Comparison of ENCODE assay signal across 9 cellular contexts in genomic region chr11:95067042-95067827, GRCh38. TPM values are rescaled to one million over a fixed set of nuclear protein-coding genes. Genes with fewer than 3 reads are reported as not detected.
DNase-seq lines count a peak whose midpoint lies in the region; ATAC-seq and TF ChIP-seq lines count a peak whose summit lies in the region.
"Had no signal": no experiment of that assay in that cellular context is flagged by ENCODE, and none has a peak within 500 bp of the region (broad histone marks: within the 10 kb centered on the region; RNA-seq: fewer than 3 reads in every experiment).

No MANE protein-coding gene starts in this region.

- TF ChIP-seq CTCF in CD14-positive monocyte (IDR thresholded peaks at IDR 0.05), result peak; percentile 57
- peak; percentile 38 for TF ChIP-seq CTCF in mesothelial cell of epicardium (IDR thresholded peaks at IDR 0.05; ENCODE audit: unreplicated experiment)

- H3K4me1 Mint-ChIP-seq in CD14-positive monocyte (peaks cover 27% of the 10 kb centered on the region), mesothelial cell of epicardium (peaks cover 21% of the 10 kb centered on the region)

- peaks cover 0 to 2% (median 2%) of the 10 kb centered on the region in 3 donors for H3K27me3 Mint-ChIP-seq in CD14-positive monocyte (ENCODE audit: low read depth in 3 of 3)
- H3K27me3 Mint-ChIP-seq in mesothelial cell of epicardium (ENCODE audit: low read depth), result no peaks in the 10 kb centered on the region

- H3K4me3 Mint-ChIP-seq in CD14-positive monocyte (peak overlapping the region; percentile 98 to 100), mesothelial cell of epicardium (peak overlapping the region; percentile 98)

- no peaks in the 10 kb centered on the region for H3K36me3 ChIP-seq in endocrine pancreas (ENCODE audit: control insufficient read depth, insufficient read depth, low read length)

- H3K4me3 ChIP-seq in endocrine pancreas (ENCODE audit: control insufficient read depth, insufficient read depth, low read length), result peak overlapping the region; percentile 98

- H3K36me3 Mint-ChIP-seq in CD14-positive monocyte (peaks cover 3 to 4% of the 10 kb centered on the region in 2 donors), mesothelial cell of epicardium (peaks cover 9% of the 10 kb centered on the region)

- H3K9me3 Mint-ChIP-seq in CD14-positive monocyte (no peaks in the 10 kb centered on the region), mesothelial cell of epicardium (no peaks in the 10 kb centered on the region)

- peak; percentile 54 for DNase-seq in CD14-positive monocyte (ENCODE audit: low spot score)
- DNase-seq in GM19240 (ENCODE audit: insufficient read length, low spot score), result peak; percentile 9
- peak; percentile 45 for DNase-seq in NCI-H82 treated with DMSO at 0.1 percent for 48 hours (lab: John Stamatoyannopoulos, UW; ENCODE audit: unreplicated experiment)
- peak; percentile 45 to 55 (median 50) for DNase-seq in activated CD8-positive, alpha-beta memory T cell treated with anti-CD3 and anti-CD28 coated beads for 48 hours (ENCODE audit: low read depth in 2 of 3, low spot score in 2 of 3)
- peak; percentile 59 to 82 for DNase-seq in mesothelial cell of epicardium (ENCODE audit: low spot score in 2 of 2, unreplicated experiment in 2 of 2)
- peak; percentile 41 to 44 for DNase-seq in stimulated activated CD8-positive, alpha-beta memory T cell treated with anti-CD3 and anti-CD28 coated beads, Interleukin-2, amount 100 ng/mL, for 1 hour (ENCODE audit: low read depth in 2 of 2)

- H3K9ac ChIP-seq in endocrine pancreas (ENCODE audit: control insufficient read depth, insufficient read depth, low read length), result peak overlapping the region; percentile 63

- peak; percentile 50 for ATAC-seq in HG03457 (IDR thresholded peaks at IDR 0.05; ENCODE audit: unreplicated experiment)

- H3K27me3 ChIP-seq in endocrine pancreas (ENCODE audit: control insufficient read depth, insufficient read depth, low read length), result no peaks in the 10 kb centered on the region

- intact Hi-C loops in CD14-positive monocyte (cut with micrococcal nuclease), result loop anchor here in 1 of 2 donors (5.0 kb wide), 3 partner anchors 85 to 695 kb away; no protein-coding TSS in a partner anchor

- H3K27ac Mint-ChIP-seq in CD14-positive monocyte (peak overlapping the region; percentile 89 to 97 (median 93)), mesothelial cell of epicardium (peak overlapping the region; percentile 97)

- peaks cover 15% of the 10 kb centered on the region for H3K4me1 ChIP-seq in endocrine pancreas (ENCODE audit: control insufficient read depth, insufficient read depth, low read length)

- no peaks in the 10 kb centered on the region for H3K9me3 ChIP-seq in endocrine pancreas (ENCODE audit: control insufficient read depth, low read length)

RNA-seq across cellular contexts. Expression of gene SRSF8, which starts 0.5 kb away (rescaled TPM):
- 10 to 100 TPM; 24.4 to 24.9 TPM for polyA plus RNA-seq in CD14-positive monocyte
- total RNA-seq in mesothelial cell of epicardium, result 33.3 to 37.1 TPM (median 35.0 TPM) in 3 replicates

RNA-seq across cellular contexts. Expression of gene KDM4F, which starts 18.0 kb away (rescaled TPM):
- polyA plus RNA-seq in CD14-positive monocyte, result not detected
- total RNA-seq in mesothelial cell of epicardium, result not detected in 3 replicates
- total RNA-seq: pulmonary artery endothelial cell had no signal

RNA-seq across cellular contexts. Expression of gene ENDOD1, which starts 22.4 kb away (rescaled TPM):
- polyA plus RNA-seq in CD14-positive monocyte, result 1 to 10 TPM; 3.2 to 3.4 TPM
- total RNA-seq in mesothelial cell of epicardium, result 7.2 to 7.6 TPM (median 7.2 TPM) in 3 replicates

RNA-seq across cellular contexts. Expression of gene KDM4E, which starts 42.2 kb away (rescaled TPM):
- not detected for polyA plus RNA-seq in CD14-positive monocyte
- not detected in 3 replicates for total RNA-seq in mesothelial cell of epicardium
- total RNA-seq: pulmonary artery endothelial cell had no signal

Comparison
In these comparisons a context has a peak if more than half of its experiments do, and no peak if none do; other contexts are left out.
1. Peak in every context shown above with its lines: DNase-seq, ATAC-seq and H3K4me3 ChIP-seq.
2. DNase-seq: peak in every context shown above with its lines; median percentile 70 in mesothelial cell of epicardium; 54 in CD14-positive monocyte; 50 in activated CD8-positive, alpha-beta memory T cell treated with anti-CD3 and anti-CD28 coated beads for 48 hours; 45 in NCI-H82 treated with DMSO at 0.1 percent for 48 hours; 42 in stimulated activated CD8-positive, alpha-beta memory T cell treated with anti-CD3 and anti-CD28 coated beads, Interleukin-2, amount 100 ng/mL, for 1 hour; 9 in GM19240.